17 cellular contexts compared by ENCODE assay signal in the genomic region with DNA sequence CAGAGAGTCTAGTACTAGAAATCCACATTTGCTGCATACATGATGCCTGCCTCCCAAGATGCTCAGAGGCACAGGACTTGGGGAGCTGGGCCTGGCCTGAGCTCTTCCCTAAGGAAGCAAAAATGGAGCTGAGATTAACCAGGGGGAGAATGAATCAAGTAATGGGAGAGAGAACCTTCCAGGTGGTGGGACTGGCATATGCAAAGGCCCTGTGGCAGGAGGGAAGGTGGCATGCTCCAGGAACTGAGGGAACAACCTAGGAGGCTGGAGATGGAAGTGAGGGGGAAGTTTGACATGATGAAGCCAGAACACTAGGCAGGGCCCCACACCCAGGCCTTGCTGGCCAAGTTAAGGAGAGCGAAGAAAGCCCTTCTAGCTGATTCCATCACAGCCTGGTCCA. TPM values are rescaled to one million over a fixed set of nuclear protein-coding genes. Genes with fewer than 3 reads are reported as not detected.
"Had no signal": no experiment of that assay in that cellular context is flagged by ENCODE, and none has a peak within 500 bp of the region (broad histone marks: within the 10 kb centered on the region; RNA-seq: fewer than 3 reads in every experiment).

No MANE protein-coding gene starts in this region.

- H3K4me1 Mint-ChIP-seq: activated CD4-positive, alpha-beta T cell treated with anti-CD3 and anti-CD28 coated beads, Interleukin-2, amount 10 ng/mL, durations not matched to agents 7 days and 5 days had no signal

- H3K9me3 ChIP-seq: ascending aorta, body of pancreas, MG63 had no signal

- H3K4me3 ChIP-seq: ascending aorta, body of pancreas, cardiac muscle cell, MG63 had no signal

- H3K27ac ChIP-seq: ascending aorta, body of pancreas, cardiac muscle cell had no signal

- DNase-seq: activated CD4-positive, alpha-beta T cell treated with anti-CD3 and anti-CD28 coated beads, Interleukin-2, amount 10 ng/mL, durations not matched to agents 7 days and 5 days; activated CD4-positive, CD25-positive, alpha-beta regulatory T cell; activated CD8-positive, alpha-beta memory T cell treated with anti-CD3 and anti-CD28 coated beads, Interleukin-2, amount 50 U/mL, for 4 hours; activated CD8-positive, alpha-beta T cell treated with anti-CD3 and anti-CD28 coated beads for 36 hours; activated gamma-delta T cell treated with Interleukin-2 at 50 U/mL for 16 hours; activated naive CD4-positive, alpha-beta T cell treated with anti-CD3 and anti-CD28 coated beads, Interleukin-2, amount 50 U/mL, for 16 hours; activated T-cell treated with anti-CD3 and anti-CD28 coated beads, Interleukin-2, amount 50 U/mL, for 72 hours; MG63; NCI-H82; SIG-M5; T-helper 17 cell; T-helper 9 cell had no signal

- H3K36me3 ChIP-seq: ascending aorta, cardiac muscle cell, MG63 had no signal

- H3K27ac Mint-ChIP-seq: activated CD4-positive, alpha-beta T cell treated with anti-CD3 and anti-CD28 coated beads, Interleukin-2, amount 10 ng/mL, durations not matched to agents 7 days and 5 days; activated CD8-positive, alpha-beta T cell treated with anti-CD3 and anti-CD28 coated beads for 36 hours; activated T-cell treated with anti-CD3 and anti-CD28 coated beads, Interleukin-2, amount 50 U/mL, for 72 hours; activated T-helper 2 cell treated with anti-CD3 and anti-CD28 coated beads, Interferon-gamma antibody, Interleukin-2, Interleukin-4, amounts not matched to agents 10 μg/mL and 5 μg/mL and 100 μg/mL, durations not matched to agents 14 hours and 24 hours and 36 hours; T-helper 17 cell had no signal

- H3K27me3 ChIP-seq: body of pancreas, cardiac muscle cell, MG63 had no signal

- H3K27me3 Mint-ChIP-seq: activated CD4-positive, alpha-beta T cell treated with anti-CD3 and anti-CD28 coated beads, Interleukin-2, amount 10 ng/mL, durations not matched to agents 7 days and 5 days; activated CD8-positive, alpha-beta T cell treated with anti-CD3 and anti-CD28 coated beads for 36 hours had no signal

- H3K4me3 Mint-ChIP-seq: activated CD4-positive, alpha-beta T cell treated with anti-CD3 and anti-CD28 coated beads, Interleukin-2, amount 10 ng/mL, durations not matched to agents 7 days and 5 days; activated CD8-positive, alpha-beta T cell treated with anti-CD3 and anti-CD28 coated beads for 36 hours; activated T-cell treated with anti-CD3 and anti-CD28 coated beads, Interleukin-2, amount 50 U/mL, for 72 hours; T-helper 17 cell had no signal

- H3K4me1 ChIP-seq: ascending aorta, body of pancreas had no signal

- H3K9me3 Mint-ChIP-seq: activated CD4-positive, alpha-beta T cell treated with anti-CD3 and anti-CD28 coated beads, Interleukin-2, amount 10 ng/mL, durations not matched to agents 7 days and 5 days; activated CD8-positive, alpha-beta T cell treated with anti-CD3 and anti-CD28 coated beads for 36 hours; activated T-cell treated with anti-CD3 and anti-CD28 coated beads, Interleukin-2, amount 50 U/mL, for 72 hours; activated T-helper 2 cell treated with anti-CD3 and anti-CD28 coated beads, Interferon-gamma antibody, Interleukin-2, Interleukin-4, amounts not matched to agents 10 μg/mL and 5 μg/mL and 100 μg/mL, durations not matched to agents 14 hours and 24 hours and 36 hours had no signal

RNA-seq across cellular contexts. Expression of a gene that starts 23.3 kb away (rescaled TPM):
- total RNA-seq: RPMI7951 had no signal
